ENCODE assay signal across 8 cellular contexts in the genomic region with DNA sequence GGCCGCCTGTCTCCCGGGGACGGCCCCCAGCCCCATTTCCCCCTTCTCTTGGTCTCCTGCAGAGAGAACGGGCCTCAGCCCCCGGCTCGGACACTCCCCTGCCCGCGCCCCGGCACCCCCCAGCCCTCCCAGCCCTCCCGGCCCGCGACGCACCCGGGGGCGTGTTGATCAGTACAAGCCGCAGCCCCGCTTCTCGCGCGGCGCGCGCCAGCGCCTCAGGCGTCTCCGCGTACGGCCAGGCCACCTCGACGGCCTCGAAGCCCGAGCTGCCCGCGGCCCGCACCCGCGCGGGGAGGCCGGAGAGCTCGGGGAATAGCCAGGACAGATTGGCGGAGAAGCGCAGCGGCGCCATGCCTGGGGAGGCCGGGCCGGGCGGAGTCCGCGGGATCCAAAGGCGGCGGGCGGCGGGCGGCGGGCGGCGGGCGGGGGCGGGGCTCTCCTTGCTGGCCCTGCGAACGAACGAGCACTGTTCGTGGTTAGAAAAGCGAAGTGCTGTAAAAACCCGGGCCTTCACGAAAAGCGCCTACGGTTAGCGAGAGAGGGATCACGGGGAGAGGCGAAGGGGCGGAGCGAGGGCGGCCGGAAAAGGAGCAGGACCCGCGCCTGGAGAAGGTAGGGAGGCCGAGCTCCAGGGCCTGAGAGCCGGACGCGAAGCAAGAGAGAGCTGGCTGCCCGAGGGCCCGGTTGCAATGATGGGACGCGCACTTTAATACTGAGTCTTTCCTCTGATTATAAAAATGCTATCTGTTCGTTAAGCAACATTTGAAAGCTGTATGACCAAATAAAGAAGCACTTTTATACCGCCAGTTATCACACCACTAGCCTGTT. TPM values are rescaled to one million over a fixed set of nuclear protein-coding genes. Genes with fewer than 3 reads are reported as not detected.
A peak's percentile ranks its signal among the peaks of the same experiment; 100 is the strongest.
DNase-seq lines count a peak whose midpoint lies in the region; ATAC-seq and TF ChIP-seq lines count a peak whose summit lies in the region.

A gene with protein sequence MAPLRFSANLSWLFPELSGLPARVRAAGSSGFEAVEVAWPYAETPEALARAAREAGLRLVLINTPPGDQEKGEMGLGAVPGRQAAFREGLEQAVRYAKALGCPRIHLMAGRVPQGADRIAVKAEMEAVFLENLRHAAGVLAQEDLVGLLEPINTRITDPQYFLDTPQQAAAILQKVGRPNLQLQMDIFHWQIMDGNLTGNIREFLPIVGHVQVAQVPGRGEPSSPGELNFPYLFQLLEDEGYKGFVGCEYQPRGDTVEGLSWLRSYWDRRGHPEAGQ (minus strand): TSS at position 490 of the 828 bp plus-strand sequence. CDS start 138 bp downstream, at position 352.

- H3K4me3 ChIP-seq in HFF-Myc (replicated peaks; ENCODE audit: low read depth, low read length) (peak within 1 kb of the TSS; percentile 45), lower lobe of right lung (peak within 1 kb of the TSS; percentile 67)

- H3K9me3 ChIP-seq in lower lobe of right lung: no peaks in the 10 kb centered on the region

- H3K4me3 Mint-ChIP-seq in CD14-positive monocyte: peak within 1 kb of the TSS; percentile 83 to 92
- H3K4me3 Mint-ChIP-seq in activated CD8-positive, alpha-beta T cell treated with anti-CD3 and anti-CD28 coated beads, Interleukin-2, amount 10 ng/mL, durations not matched to agents 7 days and 5 days: peak within 1 kb of the TSS; percentile 71

- DNase-seq in CD14-positive monocyte (ENCODE audit: low spot score): peak; percentile 79
- peak; percentile 69 for DNase-seq in HFF-Myc (ENCODE audit: extremely low read depth, low read depth)
- peak; percentile 79 to 93 for DNase-seq in NCI-H526 (lab: John Stamatoyannopoulos, UW)
- DNase-seq in activated CD8-positive, alpha-beta T cell treated with anti-CD3 and anti-CD28 coated beads, Interleukin-2, amount 10 ng/mL, durations not matched to agents 7 days and 5 days: peak; percentile 77
- peak; percentile 47 for DNase-seq in effector CD4-positive, alpha-beta T cell
- DNase-seq in lower lobe of right lung: peak; percentile 92
- DNase-seq in stimulated activated CD4-positive, alpha-beta T cell treated with anti-CD3 and anti-CD28 coated beads, Interleukin-4, amount 100 ng/mL, for 48 hours (ENCODE audit: low read depth in 2 of 2): peak; percentile 54 to 66
- no peak for DNase-seq in 8988T

- H3K36me3 ChIP-seq in lower lobe of right lung: peaks cover 33% of the 10 kb centered on the region

- peaks cover 20% of the 10 kb centered on the region for H3K4me1 Mint-ChIP-seq in CD14-positive monocyte
- H3K4me1 Mint-ChIP-seq in activated CD8-positive, alpha-beta T cell treated with anti-CD3 and anti-CD28 coated beads, Interleukin-2, amount 10 ng/mL, durations not matched to agents 7 days and 5 days (ENCODE audit: low read depth): peaks cover 22% of the 10 kb centered on the region

- no peak for TF ChIP-seq CTCF in CD14-positive monocyte (IDR thresholded peaks at IDR 0.05)
- no peak for TF ChIP-seq CTCF in HFF-Myc (IDR thresholded peaks at IDR 0.05; ENCODE audit: low read depth, low read length, missing control alignments)
- TF ChIP-seq CTCF in lower lobe of right lung (IDR thresholded peaks at IDR 0.05): no peak

- H3K27me3 ChIP-seq in lower lobe of right lung (ENCODE audit: low read depth): no peaks in the 10 kb centered on the region

- CTCF ChIA-PET in activated CD8-positive, alpha-beta T cell treated with anti-CD3 and anti-CD28 coated beads, Interleukin-2, amount 10 ng/mL, durations not matched to agents 7 days and 5 days (lab: Charles Lee): interaction anchor here (1.0 to 1.9 kb wide), 6 partner anchors 9 to 493 kb away, joined by 3 to 8 read pairs (median 4); partner anchors contain the start of gene IPO13

- intact Hi-C loops in CD14-positive monocyte (cut with micrococcal nuclease): no loop called here
- intact Hi-C loops in lower lobe of right lung (cut with DNase I): no loop called here

- peaks cover 11 to 14% (median 14%) of the 10 kb centered on the region in 3 donors for H3K27me3 Mint-ChIP-seq in CD14-positive monocyte (ENCODE audit: low read depth in 3 of 3)
- H3K27me3 Mint-ChIP-seq in activated CD8-positive, alpha-beta T cell treated with anti-CD3 and anti-CD28 coated beads, Interleukin-2, amount 10 ng/mL, durations not matched to agents 7 days and 5 days (ENCODE audit: low read depth): peaks cover 30% of the 10 kb centered on the region

- POLR2A ChIA-PET in activated CD8-positive, alpha-beta T cell treated with anti-CD3 and anti-CD28 coated beads, Interleukin-2, amount 10 ng/mL, durations not matched to agents 7 days and 5 days (lab: Charles Lee): interaction anchor here (0.8 to 1.3 kb wide), 3 partner anchors 11 to 772 kb away, joined by 3 to 4 read pairs (median 4); partner anchors contain the start of gene YBX1

- H3K27ac Mint-ChIP-seq in CD14-positive monocyte: peak within 1 kb of the TSS; percentile 64 to 90 (median 79)
- H3K27ac Mint-ChIP-seq in activated CD8-positive, alpha-beta T cell treated with anti-CD3 and anti-CD28 coated beads, Interleukin-2, amount 10 ng/mL, durations not matched to agents 7 days and 5 days: peak within 1 kb of the TSS; percentile 81

- ATAC-seq in activated CD8-positive, alpha-beta T cell treated with anti-CD3 and anti-CD28 coated beads, Interleukin-2, amount 10 ng/mL, durations not matched to agents 7 days and 5 days: peak; percentile 72
- peak; percentile 86 to 90 for ATAC-seq in lower lobe of right lung

- H3K4me1 ChIP-seq in lower lobe of right lung: peaks cover 6% of the 10 kb centered on the region

- peak within 1 kb of the TSS; percentile 91 for H3K27ac ChIP-seq in lower lobe of right lung

- peaks cover 36 to 41% of the 10 kb centered on the region in 2 donors for H3K36me3 Mint-ChIP-seq in CD14-positive monocyte
- peaks cover 25% of the 10 kb centered on the region for H3K36me3 Mint-ChIP-seq in activated CD8-positive, alpha-beta T cell treated with anti-CD3 and anti-CD28 coated beads, Interleukin-2, amount 10 ng/mL, durations not matched to agents 7 days and 5 days (ENCODE audit: low read depth)

- peaks cover 0 to 4% (median 0%) of the 10 kb centered on the region in 7 donors for H3K9me3 Mint-ChIP-seq in CD14-positive monocyte
- H3K9me3 Mint-ChIP-seq in activated CD8-positive, alpha-beta T cell treated with anti-CD3 and anti-CD28 coated beads, Interleukin-2, amount 10 ng/mL, durations not matched to agents 7 days and 5 days (ENCODE audit: insufficient read depth): no peaks in the 10 kb centered on the region

RNA-seq across cellular contexts. Expression of the gene that starts here (rescaled TPM):
- polyA plus RNA-seq in CD14-positive monocyte: 1 to 10 TPM in 1 of 2 donors, under 1 TPM in 1; 0.74 to 1.6 TPM
- 1 to 10 TPM; 8.4 to 9.5 TPM for total RNA-seq in activated CD8-positive, alpha-beta T cell treated with anti-CD3 and anti-CD28 coated beads, Interleukin-2, amount 10 ng/mL, durations not matched to agents 7 days and 5 days
- total RNA-seq in lower lobe of right lung: 67.7 TPM
